ENCODE assay signal across 19 cellular contexts in the genomic region with DNA sequence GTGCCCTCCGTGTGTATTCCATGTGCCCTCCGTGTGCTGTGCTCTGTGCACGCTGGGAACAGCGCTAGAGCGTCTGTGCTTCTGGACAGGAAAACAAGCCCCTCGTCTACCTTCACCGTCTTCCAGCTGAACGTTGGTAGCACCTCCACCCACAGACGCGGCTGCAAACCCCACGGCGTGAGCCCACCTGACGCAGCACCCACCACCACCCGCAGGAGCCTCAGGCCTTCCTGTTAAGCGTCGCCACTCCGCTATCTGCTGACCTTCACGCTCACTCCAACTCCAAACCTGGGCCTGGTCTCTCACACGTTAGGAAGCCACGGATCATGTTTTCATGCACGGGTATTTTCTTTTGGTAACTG. TPM values are rescaled to one million over a fixed set of nuclear protein-coding genes. Genes with fewer than 3 reads are reported as not detected.
DNase-seq lines count a peak whose midpoint lies in the region; FAIRE-seq and TF ChIP-seq lines count a peak whose summit lies in the region.
"Had no signal": no experiment of that assay in that cellular context is flagged by ENCODE, and none has a peak within 500 bp of the region (broad histone marks: within the 10 kb centered on the region; RNA-seq: fewer than 3 reads in every experiment).

No MANE protein-coding gene starts in this region.

- H3K9me3 ChIP-seq in H9 (ENCODE audit: control insufficient read depth, low read depth, low read length) (no peaks in the 10 kb centered on the region), H1 (ENCODE audit: insufficient read depth in 2 of 2, low read depth in 1 of 2, low read length in 1 of 2) (no peaks in the 10 kb centered on the region), neural progenitor cell (ENCODE audit: low read depth) (no peaks in the 10 kb centered on the region), kidney (ENCODE audit: control insufficient read depth in 1 of 2, low read length in 2 of 2) (no peaks in the 10 kb centered on the region)

- no peaks in the 10 kb centered on the region; a peak in 1 of 4 replicates for H3K4me1 Mint-ChIP-seq in H9
- peaks cover 10% of the 10 kb centered on the region for H3K4me1 Mint-ChIP-seq in neural progenitor cell
- H3K4me1 Mint-ChIP-seq in MCF 10A (ENCODE audit: insufficient read depth, unreplicated experiment) = no peaks in the 10 kb centered on the region
- H3K4me1 Mint-ChIP-seq: CD14-positive monocyte; CD8-positive, alpha-beta memory T cell had no signal

- H3K18ac ChIP-seq in H9 (ENCODE audit: insufficient read length, low read depth, low read length) = peak overlapping the region; percentile 22
- no peak overlapping the region for H3K18ac ChIP-seq in H1 (ENCODE audit: extremely low read depth, low read length)

- H3K4me1 ChIP-seq in H9 (ENCODE audit: insufficient read depth, low read length) (no peaks in the 10 kb centered on the region), H1 (replicated peaks in 1 of 4; ENCODE audit: control insufficient read depth in 3 of 4, insufficient read depth in 4 of 4, low read length in 3 of 4) (no peaks in the 10 kb centered on the region; a peak in 1 of 7 replicates), neural progenitor cell (no peaks in the 10 kb centered on the region), kidney (ENCODE audit: control insufficient read depth in 1 of 2, insufficient read depth in 1 of 2, low read depth in 1 of 2, low read length in 2 of 2) (no peaks in the 10 kb centered on the region)

- CTCF ChIA-PET in H1 (lab: Charles Lee; ENCODE audit: partially characterized antibody) = interaction anchor here (1.0 to 1.4 kb wide), 2 partner anchors 48 to 99 kb away, joined by 3 to 4 read pairs; no protein-coding TSS in a partner anchor
- CTCF ChIA-PET in MCF 10A (lab: Yijun Ruan, JAX) = no interaction called here

- TF ChIP-seq CTCF in H9 (conservative IDR thresholded peaks at IDR 0.05) (no peak), H1 (IDR thresholded peaks at IDR 0.05; ENCODE audit: control extremely low read depth in 1 of 3, insufficient read depth in 1 of 3, low read depth in 1 of 3, low read length in 3 of 3) (no peak), neural progenitor cell (IDR thresholded peaks at IDR 0.05) (no peak), kidney (IDR thresholded peaks at IDR 0.05; ENCODE audit: borderline replicate concordance, extremely low read depth, insufficient read depth) (no peak), MCF 10A (IDR thresholded peaks at IDR 0.05; ENCODE audit: unreplicated experiment) (no peak)

- H3K36me3 Mint-ChIP-seq in H9 (ENCODE audit: insufficient read depth in 1 of 3, low read depth in 3 of 3) = peaks cover 0 to 2% (median 0%) of the 10 kb centered on the region in 3 experiments; a peak in 1 of 7 replicates
- no peaks in the 10 kb centered on the region for H3K36me3 Mint-ChIP-seq in neural progenitor cell
- no peaks in the 10 kb centered on the region for H3K36me3 Mint-ChIP-seq in MCF 10A (ENCODE audit: insufficient read depth, unreplicated experiment)
- H3K36me3 Mint-ChIP-seq: CD14-positive monocyte; CD8-positive, alpha-beta memory T cell had no signal

- H3K9me3 Mint-ChIP-seq in H9 = no peaks in the 10 kb centered on the region
- H3K9me3 Mint-ChIP-seq in neural progenitor cell = no peaks in the 10 kb centered on the region
- no peaks in the 10 kb centered on the region for H3K9me3 Mint-ChIP-seq in MCF 10A (ENCODE audit: unreplicated experiment)
- H3K9me3 Mint-ChIP-seq: CD4-positive, alpha-beta T cell; CD8-positive, alpha-beta memory T cell; GM23338 had no signal

- no peak overlapping the region; a peak in 1 of 5 replicates for H3K4me3 Mint-ChIP-seq in H9
- H3K4me3 Mint-ChIP-seq in neural progenitor cell = no peak overlapping the region
- no peak overlapping the region for H3K4me3 Mint-ChIP-seq in MCF 10A (ENCODE audit: unreplicated experiment)
- H3K4me3 Mint-ChIP-seq: CD14-positive monocyte; CD4-positive, alpha-beta T cell; CD8-positive, alpha-beta memory T cell; GM23338 had no signal

- WGBS in H9 (ENCODE audit: extremely low coverage, insufficient read length, low lambda C conversion rate) = no CpG with 5 or more reads among the region's 21 CpGs
- 93% methylated on average over 20 of the region's 21 CpGs; no CpG with 5 or more reads in 1 of the 2 experiments for WGBS in H1 (ENCODE audit: extremely low coverage in 1 of 2, insufficient coverage in 1 of 2, insufficient read length in 1 of 2, insufficient replicate concordance in 2 of 2, low coverage in 1 of 2, low lambda C conversion rate in 2 of 2, missing lambda C conversion rate in 1 of 2), 2 experiments

- H3F3A ChIP-seq in neural progenitor cell (ENCODE audit: low read depth) = no peaks in the 10 kb centered on the region

- H2AFZ ChIP-seq in H9 (ENCODE audit: low read length) (no peak overlapping the region), H1 (ENCODE audit: low read length) (no peak overlapping the region), neural progenitor cell (replicated peaks) (no peak overlapping the region)
- H2AFZ ChIP-seq: GM23338 had no signal

- H2BK15ac ChIP-seq in H9 (ENCODE audit: low read depth, low read length) (no peak overlapping the region), H1 (ENCODE audit: low read length) (peak overlapping the region; percentile 81; the same call in 1 of the 2 replicates)

- no peak for TF ChIP-seq POLR2A in H1 (IDR thresholded peaks at IDR 0.05; ENCODE audit: control extremely low read depth in 1 of 2, low read depth in 2 of 2, low read length in 2 of 2)

- DNase-seq in H9 = no peak
- no peak for DNase-seq in H1 (ENCODE audit: low read depth in 1 of 2, low spot score in 2 of 2)
- no peak for DNase-seq in neural progenitor cell (ENCODE audit: low spot score)
- DNase-seq in NCI-H2107 (lab: John Stamatoyannopoulos, UW) = no peak
- no peak for DNase-seq in kidney
- no peak for DNase-seq in MCF 10A (ENCODE audit: unreplicated experiment)
- DNase-seq in DMS114 treated with DMSO at 0.1 percent for 48 hours (lab: John Stamatoyannopoulos, UW; ENCODE audit: unreplicated experiment) = no peak
- DNase-seq: CD4-positive, alpha-beta T cell; CD8-positive, alpha-beta memory T cell; DMS 273 treated with DMSO at 0.1 percent for 48 hours; DMS53; GF-D8; HCEC 1CT had no signal

- no peak overlapping the region for H3K4me3 ChIP-seq in H1 (ENCODE audit: extremely low read depth in 1 of 4, insufficient read depth in 2 of 4, low read depth in 3 of 4, low read length in 4 of 4)
- H3K4me3 ChIP-seq in neural progenitor cell = no peak overlapping the region
- H3K4me3 ChIP-seq in kidney (ENCODE audit: low read length in 2 of 2) = no peak overlapping the region
- H3K4me3 ChIP-seq: GM23338 had no signal

- H2AK5ac ChIP-seq in H9 (ENCODE audit: insufficient read length, low read length) = no peak overlapping the region
- peak overlapping the region; percentile 99; the same call in 1 of the 2 replicates for H2AK5ac ChIP-seq in H1 (ENCODE audit: low read depth, low read length)

- no peaks in the 10 kb centered on the region for H3K23me2 ChIP-seq in H9 (ENCODE audit: insufficient read length, low read depth, low read length, poor library complexity, severe bottlenecking)
- no peaks in the 10 kb centered on the region for H3K23me2 ChIP-seq in H1 (ENCODE audit: low read depth, low read length)

- POLR2A ChIA-PET in H1 (lab: Charles Lee; ENCODE audit: partially characterized antibody) = no interaction called here
- POLR2A ChIA-PET in MCF 10A (lab: Yijun Ruan, JAX) = no interaction called here

- H3K56ac ChIP-seq in H9 (ENCODE audit: insufficient read length, low read depth, low read length) (no peak overlapping the region), H1 (replicated peaks; ENCODE audit: insufficient read length, low read depth, low read length) (no peak overlapping the region)

- H3K27me3 ChIP-seq in H9 (ENCODE audit: insufficient read depth, low read length) (no peaks in the 10 kb centered on the region), H1 (replicated peaks in 1 of 4; ENCODE audit: control insufficient read depth in 3 of 4, extremely low read depth in 1 of 4, insufficient read depth in 3 of 4, low read length in 3 of 4) (no peaks in the 10 kb centered on the region), neural progenitor cell (no peaks in the 10 kb centered on the region)

- H3K9ac ChIP-seq in H9 (ENCODE audit: extremely low read depth, insufficient read length, low read length) = no peak overlapping the region
- H3K9ac ChIP-seq in H1 (replicated peaks in 1 of 4; ENCODE audit: extremely low read depth in 1 of 4, low read depth in 3 of 4, low read length in 3 of 4) = no peak overlapping the region
- no peak overlapping the region for H3K9ac ChIP-seq in neural progenitor cell
- no peak overlapping the region for H3K9ac ChIP-seq in kidney (ENCODE audit: low read length in 2 of 2)

- H2BK20ac ChIP-seq in H9 (ENCODE audit: low read depth, low read length, poor library complexity, severe bottlenecking) (no peak overlapping the region), H1 (ENCODE audit: low read length) (peak overlapping the region; percentile 86; the same call in 1 of the 2 replicates)

- no peak overlapping the region for H2BK5ac ChIP-seq in H9 (ENCODE audit: insufficient read length, low read length)
- H2BK5ac ChIP-seq in H1 (ENCODE audit: low read depth, low read length) = peak overlapping the region; percentile 87; the same call in 1 of the 2 replicates

- no peak overlapping the region for H3K14ac ChIP-seq in H9 (ENCODE audit: insufficient read depth, low read length)
- no peak overlapping the region for H3K14ac ChIP-seq in H1 (ENCODE audit: insufficient read length)

- H3K23ac ChIP-seq in H9 (ENCODE audit: insufficient read length, low read depth, low read length) (no peak overlapping the region), H1 (ENCODE audit: insufficient read length) (no peak overlapping the region)

- no TSS peak for BruUV-seq in MCF 10A (replicated peaks; lab: Mats Ljungman, UMichigan)

- H2BK12ac ChIP-seq in H9 (ENCODE audit: insufficient read length, low read depth, low read length) = no peak overlapping the region
- H2BK12ac ChIP-seq in H1 (ENCODE audit: low read depth, low read length) = 0 out of 2 replicates have a peak overlapping the region, but pooled peaks have one; percentile 44

- intact Hi-C loops in kidney (cut with DNase I) = no loop called here
- intact Hi-C loops in MCF 10A (cut with micrococcal nuclease) = no loop called here

- H3K4ac ChIP-seq in H9 (ENCODE audit: low read depth, low read length) (no peak overlapping the region), H1 (replicated peaks; ENCODE audit: insufficient read length, low read depth, low read length) (no peak overlapping the region)

- peak overlapping the region in 2 of 3 experiments; percentile 11 to 57; a peak in 1 of 7 replicates for H3K27ac Mint-ChIP-seq in H9
- peak overlapping the region; percentile 65 for H3K27ac Mint-ChIP-seq in neural progenitor cell
- no peak overlapping the region for H3K27ac Mint-ChIP-seq in MCF 10A (ENCODE audit: low read depth, unreplicated experiment)
- H3K27ac Mint-ChIP-seq: CD4-positive, alpha-beta T cell; GM23338 had no signal

- no peak for TF ChIP-seq EP300 in H1 (IDR thresholded peaks at IDR 0.05; ENCODE audit: borderline replicate concordance in 1 of 2, low read depth in 2 of 2, low read length in 2 of 2)

- H3K4me2 ChIP-seq in H9 (ENCODE audit: insufficient read depth, insufficient read length, low read length) = no peak overlapping the region
- no peak overlapping the region for H3K4me2 ChIP-seq in H1 (ENCODE audit: insufficient read depth in 1 of 2, low read depth in 2 of 2, low read length in 2 of 2)
- no peak overlapping the region for H3K4me2 ChIP-seq in neural progenitor cell
- H3K4me2 ChIP-seq: GM23338 had no signal

- H2BK120ac ChIP-seq in H9 (ENCODE audit: low read depth, low read length, poor library complexity, severe bottlenecking) (no peak overlapping the region), H1 (replicated peaks; ENCODE audit: low read depth, low read length) (no peak overlapping the region)

- H4K20me1 ChIP-seq in H9 (ENCODE audit: control insufficient read depth, insufficient read depth, insufficient read length) = no peaks in the 10 kb centered on the region
- peaks cover 4% of the 10 kb centered on the region in 2 experiments for H4K20me1 ChIP-seq in H1 (replicated peaks in 1 of 2; ENCODE audit: control insufficient read depth in 1 of 2, insufficient read depth in 2 of 2, low read length in 2 of 2)
- H4K20me1 ChIP-seq in neural progenitor cell (ENCODE audit: low read depth) = no peaks in the 10 kb centered on the region

- FAIRE-seq in H1 (lab: Jason Lieb, UNC) (no peak), kidney (lab: Jason Lieb, UNC) (no peak)
- FAIRE-seq: D721Med, GM12891, GM18507, H54 had no signal

- H4K91ac ChIP-seq in H9 (ENCODE audit: insufficient read length, low read depth, low read length) (no peak overlapping the region), H1 (replicated peaks; ENCODE audit: insufficient read length, low read length) (peak overlapping the region; percentile 80)

- no peaks in the 10 kb centered on the region for H3K79me1 ChIP-seq in H9 (ENCODE audit: insufficient read depth, low read depth, low read length, poor library complexity, severe bottlenecking)
- H3K79me1 ChIP-seq in H1 (ENCODE audit: low read depth, low read length) = no peaks in the 10 kb centered on the region; the same call in 1 of the 2 replicates

- no peaks in the 10 kb centered on the region for H3K36me3 ChIP-seq in H1 (ENCODE audit: control insufficient read depth in 2 of 4, insufficient read depth in 4 of 4, low read length in 3 of 4)
- no peaks in the 10 kb centered on the region for H3K36me3 ChIP-seq in neural progenitor cell
- H3K36me3 ChIP-seq in kidney (ENCODE audit: control insufficient read depth in 1 of 2, insufficient read depth in 2 of 2, low read length in 2 of 2) = no peaks in the 10 kb centered on the region

- TF ChIP-seq RAD21 in H1 (IDR thresholded peaks at IDR 0.05 in 1 of 2, conservative IDR thresholded peaks at IDR 0.05 in 1 of 2; ENCODE audit: low read depth in 2 of 2, low read length in 2 of 2) = no peak

- peak overlapping the region; percentile 6 for H4K5ac ChIP-seq in H9 (ENCODE audit: insufficient read length, low read depth, low read length)
- H4K5ac ChIP-seq in H1 (ENCODE audit: insufficient read length, low read depth, low read length) = no peak overlapping the region

- H4K8ac ChIP-seq in H9 (replicated peaks; ENCODE audit: insufficient read length, low read depth, low read length) (no peak overlapping the region), H1 (ENCODE audit: extremely low read depth, insufficient read depth, low read length) (no peak overlapping the region)

- H3K79me2 ChIP-seq in H9 (ENCODE audit: insufficient read depth, low read length) = no peaks in the 10 kb centered on the region
- no peaks in the 10 kb centered on the region for H3K79me2 ChIP-seq in H1 (ENCODE audit: control insufficient read depth in 1 of 2, insufficient read depth in 2 of 2, low read length in 2 of 2)
- H3K79me2 ChIP-seq in neural progenitor cell (ENCODE audit: low read depth) = no peaks in the 10 kb centered on the region

- H3K27ac ChIP-seq in H9 (ENCODE audit: insufficient read length, low read depth, low read length) (no peak overlapping the region), H1 (ENCODE audit: low read depth, low read length) (no peak overlapping the region), neural progenitor cell (no peak overlapping the region), kidney (ENCODE audit: low read depth in 2 of 2, low read length in 2 of 2) (no peak overlapping the region)

- no peak overlapping the region for H3T11ph ChIP-seq in H9 (ENCODE audit: low read length)

- H3K27me3 Mint-ChIP-seq in H9 (ENCODE audit: low read depth) (peaks cover 10% of the 10 kb centered on the region), neural progenitor cell (ENCODE audit: insufficient read depth, low read depth) (peaks cover 13% of the 10 kb centered on the region), MCF 10A (ENCODE audit: insufficient read depth, unreplicated experiment) (peaks cover 89% of the 10 kb centered on the region)

RNA-seq across cellular contexts. Expression of gene ENGASE, which starts 56.6 kb away (rescaled TPM):
- total RNA-seq in H9 (2021) (20.6 and 21.1 TPM in 2 replicates), neural progenitor cell (ENCODE audit: low replicate concordance) (11.7 and 29.4 TPM in 2 replicates), kidney (49.3 TPM), MCF 10A (2022) (34.5 and 40.3 TPM in 2 replicates)
- 30.6 and 36.1 TPM in 2 replicates for total RNA-seq in H1 (2021; fragmentation: NEBNext Ultra II Directional; extraction: Animal tissue kit (Norgen Biotek cat#: 25700))
- polyA plus RNA-seq in H1 (2011; rRNA removed) (9.3 and 18.8 TPM in 2 replicates), kidney (ENCODE audit: insufficient read depth, low read depth, low replicate concordance) (14.3 TPM)
- polyA plus RNA-seq in H1 (2011; cell fraction: cytosol; rRNA removed) = 22.9 TPM
- 218 TPM for polyA plus RNA-seq in H1 (2011; cell fraction: nucleus; rRNA removed)
- polyA plus RNA-seq in H1 (2012, experiment 1 of 2) = 18.7 to 30.4 TPM (median 25.2 TPM) in 4 replicates
- 8.1 TPM for polyA plus RNA-seq in H1 (2012, experiment 2 of 2)
- 13.4 TPM for polyA plus RNA-seq in H1 (2013, experiment 1 of 2)
- 12.1 TPM for polyA plus RNA-seq in H1 (2013, experiment 2 of 2)
- 9.8 and 10.3 TPM in 2 replicates for polyA minus RNA-seq in H1 (2011; rRNA and poly(A)+ RNA removed)
- 17.5 TPM for polyA minus RNA-seq in H1 (2011; cell fraction: cytosol; rRNA and poly(A)+ RNA removed)
- polyA minus RNA-seq in H1 (2011; cell fraction: nucleus; rRNA and poly(A)+ RNA removed) = 28.1 TPM
